In the genomic region with DNA sequence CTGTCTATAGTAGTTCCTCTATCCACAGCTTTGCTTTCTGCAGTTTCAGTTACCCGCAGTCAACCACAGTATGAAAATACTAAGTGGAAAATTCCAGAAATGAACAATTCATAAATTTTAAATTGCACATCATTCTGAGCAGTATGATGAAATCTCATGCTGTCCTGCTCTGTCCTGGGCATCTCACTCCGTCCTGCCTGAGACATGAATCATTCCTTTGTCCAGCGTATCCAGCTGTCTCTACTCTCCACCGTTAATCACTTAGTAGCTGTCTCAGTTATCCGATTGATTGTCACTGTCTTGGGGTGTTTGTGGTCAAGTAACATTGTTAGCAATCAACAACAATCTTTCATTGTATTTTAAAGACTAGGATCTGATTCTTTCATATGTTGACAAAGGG, we compare ENCODE assay signal across 12 cellular contexts. TPM values are rescaled to one million over a fixed set of nuclear protein-coding genes. Genes with fewer than 3 reads are reported as not detected.
DNase-seq lines count a peak whose midpoint lies in the region; ATAC-seq and TF ChIP-seq lines count a peak whose summit lies in the region.
"Had no signal": no experiment of that assay in that cellular context is flagged by ENCODE, and none has a peak within 500 bp of the region (broad histone marks: within the 10 kb centered on the region; RNA-seq: fewer than 3 reads in every experiment).

No MANE protein-coding gene starts in this region.

- H3K27ac ChIP-seq in CD8-positive, alpha-beta memory T cell (ENCODE audit: low read depth, low read length): no peak overlapping the region
- H3K27ac ChIP-seq: C4-2B had no signal

- H3K9me3 Mint-ChIP-seq in CD8-positive, alpha-beta memory T cell: no peaks in the 10 kb centered on the region

- ATAC-seq in omental fat pad (ENCODE audit: low FRiP score) (peak; percentile 85), GM19328 (IDR thresholded peaks at IDR 0.05; ENCODE audit: unreplicated experiment) (no peak)
- ATAC-seq: Panc1; stimulated activated naive CD8-positive, alpha-beta T cell treated with anti-CD3 and anti-CD28 coated beads, Interleukin-15, Interleukin-2, amounts not matched to agents 100 U/mL and 50 U/mL, for 24 hours had no signal

- DNase-seq in EL: peak; percentile 44
- DNase-seq in RPMI7951 (ENCODE audit: low read depth): peak; percentile 61
- DNase-seq in fibroblast of peridontal ligament (ENCODE audit: extremely low read depth): peak; percentile 59
- DNase-seq in omental fat pad (ENCODE audit: low spot score): no peak
- no peak for DNase-seq in CD8-positive, alpha-beta memory T cell
- DNase-seq in NCI-H1092 treated with DMSO at 0.1 percent for 48 hours (lab: John Stamatoyannopoulos, UW): no peak
- DNase-seq in COR-L47 (lab: John Stamatoyannopoulos, UW): no peak
- DNase-seq: stimulated activated naive CD8-positive, alpha-beta T cell treated with anti-CD3 and anti-CD28 coated beads, Interleukin-15, Interleukin-2, amounts not matched to agents 100 U/mL and 50 U/mL, for 24 hours; T-helper 2 cell had no signal

- no peaks in the 10 kb centered on the region for H3K36me3 ChIP-seq in CD8-positive, alpha-beta memory T cell (ENCODE audit: insufficient read depth, low read length)

- peaks cover 15 to 46% of the 10 kb centered on the region in 2 donors for H3K27me3 Mint-ChIP-seq in CD8-positive, alpha-beta memory T cell

- H3K4me3 Mint-ChIP-seq in CD8-positive, alpha-beta memory T cell: no peak overlapping the region

- no peaks in the 10 kb centered on the region for H3K4me1 ChIP-seq in CD8-positive, alpha-beta memory T cell (ENCODE audit: insufficient read depth, low read length)

- no peak overlapping the region for H3K27ac Mint-ChIP-seq in CD8-positive, alpha-beta memory T cell

- no peaks in the 10 kb centered on the region for H3K4me1 Mint-ChIP-seq in CD8-positive, alpha-beta memory T cell

- H3K9me3 ChIP-seq in CD8-positive, alpha-beta memory T cell (ENCODE audit: low read length): no peaks in the 10 kb centered on the region

- no peak overlapping the region for H3K4me3 ChIP-seq in CD8-positive, alpha-beta memory T cell (ENCODE audit: low read length)

- CTCF ChIA-PET in CD8-positive, alpha-beta memory T cell (lab: Charles Lee): no interaction called here

- no peak for TF ChIP-seq CTCF in omental fat pad (IDR thresholded peaks at IDR 0.05)

- POLR2A ChIA-PET in CD8-positive, alpha-beta memory T cell (lab: Charles Lee): no interaction called here

- no peaks in the 10 kb centered on the region for H3K36me3 Mint-ChIP-seq in CD8-positive, alpha-beta memory T cell

- no peaks in the 10 kb centered on the region for H3K27me3 ChIP-seq in CD8-positive, alpha-beta memory T cell (ENCODE audit: insufficient read depth, low read length, poor library complexity, severe bottlenecking)

RNA-seq across cellular contexts. Expression of gene DNAH14, which starts 50.1 kb away (rescaled TPM):
- 19.5 and 19.7 TPM in 2 replicates for total RNA-seq in RPMI7951 (2014; rRNA removed; shearing (Covaris generic))
- total RNA-seq in omental fat pad: 1 to 10 TPM; 3.5 to 7.0 (median 5.6) TPM
- under 1 TPM in 1 of 2 experiments, not detected in 1; 0.26 TPM for total RNA-seq in CD8-positive, alpha-beta memory T cell
- not detected for polyA plus RNA-seq in CD8-positive, alpha-beta memory T cell

Comparison
In these comparisons a context has a peak if more than half of its experiments do, and no peak if none do; other contexts are left out.
1. DNase-seq: peak in EL (single experiment), RPMI7951 (single experiment) and fibroblast of peridontal ligament (single experiment); none in omental fat pad (single experiment), CD8-positive, alpha-beta memory T cell (0 of 5), NCI-H1092 treated with DMSO at 0.1 percent for 48 hours (single experiment) and COR-L47 (single experiment).